In the genomic region with DNA sequence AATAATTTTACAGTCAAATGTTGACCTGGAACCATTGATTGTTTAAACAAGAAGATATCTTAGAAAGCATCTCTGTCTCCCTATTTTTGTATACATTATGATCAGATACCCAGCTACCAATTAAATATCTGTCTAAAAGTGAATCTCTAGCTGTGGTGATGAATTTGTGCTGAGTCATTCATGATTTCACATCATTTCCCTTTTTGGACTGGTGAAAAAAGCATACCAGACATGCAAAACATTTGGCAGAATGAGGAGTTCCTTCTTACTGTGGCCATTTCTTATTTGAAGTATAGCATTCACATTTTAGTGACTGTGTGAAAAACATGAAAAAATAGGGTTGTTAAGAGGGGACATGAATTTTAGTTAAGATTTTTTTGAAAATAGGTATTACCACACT, we compare ENCODE assay signal across 1 cellular context.
TF ChIP-seq lines count a peak whose summit lies in the region.

No MANE protein-coding gene starts in this region.

TF ChIP-seq in K562, 482 proteins besides CTCF, POLR2A, EP300 and RAD21 (continued from another document and continues in another):
- TF ChIP-seq, protein P1, sequence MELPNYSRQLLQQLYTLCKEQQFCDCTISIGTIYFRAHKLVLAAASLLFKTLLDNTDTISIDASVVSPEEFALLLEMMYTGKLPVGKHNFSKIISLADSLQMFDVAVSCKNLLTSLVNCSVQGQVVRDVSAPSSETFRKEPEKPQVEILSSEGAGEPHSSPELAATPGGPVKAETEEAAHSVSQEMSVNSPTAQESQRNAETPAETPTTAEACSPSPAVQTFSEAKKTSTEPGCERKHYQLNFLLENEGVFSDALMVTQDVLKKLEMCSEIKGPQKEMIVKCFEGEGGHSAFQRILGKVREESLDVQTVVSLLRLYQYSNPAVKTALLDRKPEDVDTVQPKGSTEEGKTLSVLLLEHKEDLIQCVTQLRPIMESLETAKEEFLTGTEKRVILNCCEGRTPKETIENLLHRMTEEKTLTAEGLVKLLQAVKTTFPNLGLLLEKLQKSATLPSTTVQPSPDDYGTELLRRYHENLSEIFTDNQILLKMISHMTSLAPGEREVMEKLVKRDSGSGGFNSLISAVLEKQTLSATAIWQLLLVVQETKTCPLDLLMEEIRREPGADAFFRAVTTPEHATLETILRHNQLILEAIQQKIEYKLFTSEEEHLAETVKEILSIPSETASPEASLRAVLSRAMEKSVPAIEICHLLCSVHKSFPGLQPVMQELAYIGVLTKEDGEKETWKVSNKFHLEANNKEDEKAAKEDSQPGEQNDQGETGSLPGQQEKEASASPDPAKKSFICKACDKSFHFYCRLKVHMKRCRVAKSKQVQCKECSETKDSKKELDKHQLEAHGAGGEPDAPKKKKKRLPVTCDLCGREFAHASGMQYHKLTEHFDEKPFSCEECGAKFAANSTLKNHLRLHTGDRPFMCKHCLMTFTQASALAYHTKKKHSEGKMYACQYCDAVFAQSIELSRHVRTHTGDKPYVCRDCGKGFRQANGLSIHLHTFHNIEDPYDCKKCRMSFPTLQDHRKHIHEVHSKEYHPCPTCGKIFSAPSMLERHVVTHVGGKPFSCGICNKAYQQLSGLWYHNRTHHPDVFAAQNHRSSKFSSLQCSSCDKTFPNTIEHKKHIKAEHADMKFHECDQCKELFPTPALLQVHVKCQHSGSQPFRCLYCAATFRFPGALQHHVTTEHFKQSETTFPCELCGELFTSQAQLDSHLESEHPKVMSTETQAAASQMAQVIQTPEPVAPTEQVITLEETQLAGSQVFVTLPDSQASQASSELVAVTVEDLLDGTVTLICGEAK (IDR thresholded peaks at IDR 0.05): no peak
- TF ChIP-seq, protein P1 (CRISPR knock-in tag; IDR thresholded peaks at IDR 0.05): no peak
- TF ChIP-seq, protein P2, sequence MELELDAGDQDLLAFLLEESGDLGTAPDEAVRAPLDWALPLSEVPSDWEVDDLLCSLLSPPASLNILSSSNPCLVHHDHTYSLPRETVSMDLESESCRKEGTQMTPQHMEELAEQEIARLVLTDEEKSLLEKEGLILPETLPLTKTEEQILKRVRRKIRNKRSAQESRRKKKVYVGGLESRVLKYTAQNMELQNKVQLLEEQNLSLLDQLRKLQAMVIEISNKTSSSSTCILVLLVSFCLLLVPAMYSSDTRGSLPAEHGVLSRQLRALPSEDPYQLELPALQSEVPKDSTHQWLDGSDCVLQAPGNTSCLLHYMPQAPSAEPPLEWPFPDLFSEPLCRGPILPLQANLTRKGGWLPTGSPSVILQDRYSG (tag; conservative IDR thresholded peaks at IDR 0.05; ENCODE audit: low read depth): no peak
- TF ChIP-seq KDM5B (IDR thresholded peaks at IDR 0.05; ENCODE audit: insufficient replicate concordance, low read depth, low read length): no peak
- TF ChIP-seq RBM39 (optimal IDR thresholded peaks at IDR 0.05; ENCODE audit: low read depth, low read length): no peak
- TF ChIP-seq BRCA1 (IDR thresholded peaks at IDR 0.05): no peak
- TF ChIP-seq BRCA1 (CRISPR knock-in tag; IDR thresholded peaks at IDR 0.05): no peak
- TF ChIP-seq TCF7L2 (IDR thresholded peaks at IDR 0.05; ENCODE audit: low read depth, low read length): no peak
- TF ChIP-seq SMARCC2 (IDR thresholded peaks at IDR 0.05; ENCODE audit: low read depth): peak; percentile 33; the same call in 1 of the 2 replicates
- TF ChIP-seq, protein P3, sequence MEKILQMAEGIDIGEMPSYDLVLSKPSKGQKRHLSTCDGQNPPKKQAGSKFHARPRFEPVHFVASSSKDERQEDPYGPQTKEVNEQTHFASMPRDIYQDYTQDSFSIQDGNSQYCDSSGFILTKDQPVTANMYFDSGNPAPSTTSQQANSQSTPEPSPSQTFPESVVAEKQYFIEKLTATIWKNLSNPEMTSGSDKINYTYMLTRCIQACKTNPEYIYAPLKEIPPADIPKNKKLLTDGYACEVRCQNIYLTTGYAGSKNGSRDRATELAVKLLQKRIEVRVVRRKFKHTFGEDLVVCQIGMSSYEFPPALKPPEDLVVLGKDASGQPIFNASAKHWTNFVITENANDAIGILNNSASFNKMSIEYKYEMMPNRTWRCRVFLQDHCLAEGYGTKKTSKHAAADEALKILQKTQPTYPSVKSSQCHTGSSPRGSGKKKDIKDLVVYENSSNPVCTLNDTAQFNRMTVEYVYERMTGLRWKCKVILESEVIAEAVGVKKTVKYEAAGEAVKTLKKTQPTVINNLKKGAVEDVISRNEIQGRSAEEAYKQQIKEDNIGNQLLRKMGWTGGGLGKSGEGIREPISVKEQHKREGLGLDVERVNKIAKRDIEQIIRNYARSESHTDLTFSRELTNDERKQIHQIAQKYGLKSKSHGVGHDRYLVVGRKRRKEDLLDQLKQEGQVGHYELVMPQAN (IDR thresholded peaks at IDR 0.05; ENCODE audit: borderline replicate concordance): no peak
- peak; percentile 97 for TF ChIP-seq NFE2L1 (tag; IDR thresholded peaks at IDR 0.05; ENCODE audit: borderline replicate concordance, low read depth)
- TF ChIP-seq PRMT5 (CRISPR knock-in tag; IDR thresholded peaks at IDR 0.05): no peak
- TF ChIP-seq KAT8 (IDR thresholded peaks at IDR 0.05; ENCODE audit: low read depth): no peak
- peak; percentile 95 for TF ChIP-seq C11orf30 (IDR thresholded peaks at IDR 0.05; ENCODE audit: low read depth)
- TF ChIP-seq SAFB (IDR thresholded peaks at IDR 0.05; ENCODE audit: borderline replicate concordance, low read depth, low read length): no peak
- 0 out of 2 replicates have a peak, but pooled peaks have one; percentile 6 for TF ChIP-seq CTBP1 (IDR thresholded peaks at IDR 0.05; ENCODE audit: borderline replicate concordance)
- TF ChIP-seq ZFP1 (CRISPR knock-in tag; IDR thresholded peaks at IDR 0.05): no peak
- TF ChIP-seq, protein P4, sequence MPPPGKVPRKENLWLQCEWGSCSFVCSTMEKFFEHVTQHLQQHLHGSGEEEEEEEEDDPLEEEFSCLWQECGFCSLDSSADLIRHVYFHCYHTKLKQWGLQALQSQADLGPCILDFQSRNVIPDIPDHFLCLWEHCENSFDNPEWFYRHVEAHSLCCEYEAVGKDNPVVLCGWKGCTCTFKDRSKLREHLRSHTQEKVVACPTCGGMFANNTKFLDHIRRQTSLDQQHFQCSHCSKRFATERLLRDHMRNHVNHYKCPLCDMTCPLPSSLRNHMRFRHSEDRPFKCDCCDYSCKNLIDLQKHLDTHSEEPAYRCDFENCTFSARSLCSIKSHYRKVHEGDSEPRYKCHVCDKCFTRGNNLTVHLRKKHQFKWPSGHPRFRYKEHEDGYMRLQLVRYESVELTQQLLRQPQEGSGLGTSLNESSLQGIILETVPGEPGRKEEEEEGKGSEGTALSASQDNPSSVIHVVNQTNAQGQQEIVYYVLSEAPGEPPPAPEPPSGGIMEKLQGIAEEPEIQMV (tag; conservative IDR thresholded peaks at IDR 0.05; ENCODE audit: low read depth): no peak
- peak; percentile 60; the same call in 1 of the 2 replicates for TF ChIP-seq SPI1 (IDR thresholded peaks at IDR 0.05; ENCODE audit: borderline replicate concordance, low read depth, low read length)
- TF ChIP-seq KLF16 (IDR thresholded peaks at IDR 0.05): no peak
- TF ChIP-seq FUS (optimal IDR thresholded peaks at IDR 0.05; ENCODE audit: low read depth, low read length): no peak
- no peak for TF ChIP-seq GATAD2A (IDR thresholded peaks at IDR 0.05)
- peak; percentile 96 for TF ChIP-seq MAFK (IDR thresholded peaks at IDR 0.05; ENCODE audit: low read length)
- TF ChIP-seq CBX2 (IDR thresholded peaks at IDR 0.05; ENCODE audit: insufficient read depth, low read length, poor library complexity, severe bottlenecking): no peak
- no peak for TF ChIP-seq ERF (CRISPR knock-in tag; IDR thresholded peaks at IDR 0.05)
- peak; percentile 47; the same call in 1 of the 2 replicates for TF ChIP-seq SMARCE1 (IDR thresholded peaks at IDR 0.05)
- TF ChIP-seq BCL6 (CRISPR knock-in tag; IDR thresholded peaks at IDR 0.05): no peak
- TF ChIP-seq, protein P5, sequence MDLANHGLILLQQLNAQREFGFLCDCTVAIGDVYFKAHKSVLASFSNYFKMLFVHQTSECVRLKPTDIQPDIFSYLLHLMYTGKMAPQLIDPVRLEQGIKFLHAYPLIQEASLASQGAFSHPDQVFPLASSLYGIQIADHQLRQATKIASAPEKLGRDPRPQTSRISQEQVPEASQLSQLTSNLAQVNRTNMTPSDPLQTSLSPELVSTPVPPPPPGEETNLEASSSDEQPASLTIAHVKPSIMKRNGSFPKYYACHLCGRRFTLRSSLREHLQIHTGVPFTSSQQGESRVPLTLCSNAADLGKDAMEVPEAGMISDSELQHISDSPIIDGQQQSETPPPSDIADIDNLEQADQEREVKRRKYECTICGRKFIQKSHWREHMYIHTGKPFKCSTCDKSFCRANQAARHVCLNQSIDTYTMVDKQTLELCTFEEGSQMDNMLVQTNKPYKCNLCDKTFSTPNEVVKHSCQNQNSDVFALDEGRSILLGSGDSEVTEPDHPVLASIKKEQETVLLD (IDR thresholded peaks at IDR 0.05): no peak
- TF ChIP-seq NCOA1 (IDR thresholded peaks at IDR 0.05; ENCODE audit: low read depth): no peak
- no peak for TF ChIP-seq ZNF253 (CRISPR knock-in tag; conservative IDR thresholded peaks at IDR 0.05)
- TF ChIP-seq MCM3 (IDR thresholded peaks at IDR 0.05): no peak
- TF ChIP-seq BACH1 (tag; IDR thresholded peaks at IDR 0.05): peak; percentile 92
- TF ChIP-seq, protein P6, sequence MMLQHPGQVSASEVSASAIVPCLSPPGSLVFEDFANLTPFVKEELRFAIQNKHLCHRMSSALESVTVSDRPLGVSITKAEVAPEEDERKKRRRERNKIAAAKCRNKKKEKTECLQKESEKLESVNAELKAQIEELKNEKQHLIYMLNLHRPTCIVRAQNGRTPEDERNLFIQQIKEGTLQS (IDR thresholded peaks at IDR 0.05): no peak; the same call in 1 of the 2 replicates
- TF ChIP-seq, protein P6 (CRISPR knock-in tag; conservative IDR thresholded peaks at IDR 0.05): no peak
- TF ChIP-seq STAT5B (CRISPR knock-in tag; IDR thresholded peaks at IDR 0.05): no peak
- TF ChIP-seq, protein P7, sequence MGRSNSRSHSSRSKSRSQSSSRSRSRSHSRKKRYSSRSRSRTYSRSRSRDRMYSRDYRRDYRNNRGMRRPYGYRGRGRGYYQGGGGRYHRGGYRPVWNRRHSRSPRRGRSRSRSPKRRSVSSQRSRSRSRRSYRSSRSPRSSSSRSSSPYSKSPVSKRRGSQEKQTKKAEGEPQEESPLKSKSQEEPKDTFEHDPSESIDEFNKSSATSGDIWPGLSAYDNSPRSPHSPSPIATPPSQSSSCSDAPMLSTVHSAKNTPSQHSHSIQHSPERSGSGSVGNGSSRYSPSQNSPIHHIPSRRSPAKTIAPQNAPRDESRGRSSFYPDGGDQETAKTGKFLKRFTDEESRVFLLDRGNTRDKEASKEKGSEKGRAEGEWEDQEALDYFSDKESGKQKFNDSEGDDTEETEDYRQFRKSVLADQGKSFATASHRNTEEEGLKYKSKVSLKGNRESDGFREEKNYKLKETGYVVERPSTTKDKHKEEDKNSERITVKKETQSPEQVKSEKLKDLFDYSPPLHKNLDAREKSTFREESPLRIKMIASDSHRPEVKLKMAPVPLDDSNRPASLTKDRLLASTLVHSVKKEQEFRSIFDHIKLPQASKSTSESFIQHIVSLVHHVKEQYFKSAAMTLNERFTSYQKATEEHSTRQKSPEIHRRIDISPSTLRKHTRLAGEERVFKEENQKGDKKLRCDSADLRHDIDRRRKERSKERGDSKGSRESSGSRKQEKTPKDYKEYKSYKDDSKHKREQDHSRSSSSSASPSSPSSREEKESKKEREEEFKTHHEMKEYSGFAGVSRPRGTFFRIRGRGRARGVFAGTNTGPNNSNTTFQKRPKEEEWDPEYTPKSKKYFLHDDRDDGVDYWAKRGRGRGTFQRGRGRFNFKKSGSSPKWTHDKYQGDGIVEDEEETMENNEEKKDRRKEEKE (IDR thresholded peaks at IDR 0.05; ENCODE audit: borderline replicate concordance in 1 of 2, control insufficient read depth in 1 of 2, low read depth in 2 of 2, low read length in 1 of 2): no peak
- TF ChIP-seq ATF1 (CRISPR knock-in tag; IDR thresholded peaks at IDR 0.05): no peak
- no peak for TF ChIP-seq ATF1 (tag; IDR thresholded peaks at IDR 0.05)
- TF ChIP-seq SRSF9 (IDR thresholded peaks at IDR 0.05; ENCODE audit: borderline replicate concordance, low read depth, low read length): no peak
- 0 out of 2 replicates have a peak, but pooled peaks have one; percentile 7 for TF ChIP-seq CBFA2T3 (IDR thresholded peaks at IDR 0.05)
- TF ChIP-seq SMARCA4 (IDR thresholded peaks at IDR 0.05): peak; percentile 71
- peak; percentile 30 to 54; a peak in 1 of 4 replicates for TF ChIP-seq TRIM24 (IDR thresholded peaks at IDR 0.05)
- no peak for TF ChIP-seq CREBBP (IDR thresholded peaks at IDR 0.05; ENCODE audit: low read depth, low read length)
- 0 out of 2 replicates have a peak, but pooled peaks have one; percentile 13 for TF ChIP-seq FOSL1 (tag; conservative IDR thresholded peaks at IDR 0.05)
- TF ChIP-seq MAFG (tag; conservative IDR thresholded peaks at IDR 0.05): peak; percentile 99
